Comparison of ENCODE assay signal across 9 cellular contexts in the genomic region with DNA sequence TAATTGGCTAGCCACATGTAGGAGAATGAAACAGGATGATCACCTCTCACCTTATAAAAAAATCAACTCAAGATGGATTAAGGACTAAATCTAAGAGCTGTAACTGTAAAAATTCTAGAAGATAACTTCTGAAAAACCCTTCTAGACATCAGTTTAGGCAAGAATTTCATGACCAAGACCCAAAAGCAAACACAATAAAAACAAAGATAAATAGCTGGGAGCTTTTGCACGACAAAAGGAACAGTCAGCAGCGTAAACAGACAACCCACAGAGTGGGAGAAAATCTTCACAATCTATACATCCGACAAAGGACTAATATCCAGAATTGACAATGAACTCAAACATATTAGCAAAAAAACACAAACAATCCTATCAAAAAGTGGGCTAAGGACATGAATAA.
"Had no signal": no experiment of that assay in that cellular context is flagged by ENCODE, and none has a peak within 500 bp of the region (broad histone marks: within the 10 kb centered on the region; RNA-seq: fewer than 3 reads in every experiment).

No MANE protein-coding gene starts in this region.

- H3K9ac ChIP-seq: GM23248 had no signal

- H3K9me3 Mint-ChIP-seq: HFFc6 had no signal

- H3K4me3 Mint-ChIP-seq: GM23338, H9, HFFc6 had no signal

- H3K4me2 ChIP-seq: GM23338 had no signal

- H3K4me3 ChIP-seq: GM23248, GM23338, HAP-1 had no signal

- H2AFZ ChIP-seq: GM23248, GM23338 had no signal

- ATAC-seq: GM23338, HCT116 had no signal

- H3K36me3 ChIP-seq: HAP-1 had no signal

- H3K9me3 ChIP-seq: HAP-1 had no signal

- H3K27ac Mint-ChIP-seq: GM23338, H9, HFFc6 had no signal

- DNase-seq: GM23248, GOT3, H7, H9, HCEC 1CT, HFFc6 had no signal

- H3K27ac ChIP-seq: GM23248 had no signal

- H3K4me1 ChIP-seq: HAP-1 had no signal
